Comparison of ENCODE assay signal across 19 cellular contexts in the genomic region with DNA sequence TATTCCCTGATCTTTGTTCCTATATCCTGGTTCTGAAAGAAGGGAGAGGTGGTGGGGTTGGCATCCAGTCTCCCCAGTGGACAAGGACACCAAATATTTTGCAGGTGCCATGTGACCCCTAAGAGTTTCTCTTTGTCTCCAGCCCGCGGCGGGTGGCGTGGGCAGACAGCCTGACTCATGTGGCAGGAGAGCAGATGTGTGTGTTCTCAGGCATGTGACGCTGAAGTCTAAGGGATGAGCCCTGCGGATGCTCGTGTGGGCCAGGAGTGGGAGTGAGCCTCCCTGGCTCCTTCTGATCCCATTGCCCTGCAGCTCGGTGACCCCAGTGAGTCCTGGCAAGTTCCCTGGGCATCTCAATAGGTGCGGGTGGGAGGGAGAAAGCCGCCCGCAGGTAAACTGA.
DNase-seq lines count a peak whose midpoint lies in the region; ATAC-seq and TF ChIP-seq lines count a peak whose summit lies in the region.
"Had no signal": no experiment of that assay in that cellular context is flagged by ENCODE, and none has a peak within 500 bp of the region (broad histone marks: within the 10 kb centered on the region; RNA-seq: fewer than 3 reads in every experiment).

No MANE protein-coding gene starts in this region.

- no peak for ATAC-seq in activated T-cell treated with anti-CD3 and anti-CD28 coated beads, Interleukin-2, amount 50 U/mL, for 4 hours
- no peak for ATAC-seq in GM21528 (IDR thresholded peaks at IDR 0.05; ENCODE audit: low FRiP score, unreplicated experiment)
- ATAC-seq: effector memory CD8-positive, alpha-beta T cell had no signal

- CTCF ChIA-PET in AG04449 (lab: Yijun Ruan, JAX) = interaction anchor here (0.6 to 1.4 kb wide), 6 partner anchors 10 to 266 kb away, joined by 3 to 6 read pairs (median 4); no protein-coding TSS in a partner anchor

- H2BK5ac ChIP-seq in trophoblast cell (ENCODE audit: low read depth, low read length, poor library complexity) = no peak overlapping the region

- DNase-seq in AG04449 (ENCODE audit: low read depth, low spot score) (peak; percentile 3), EL (peak; percentile 12), adipocyte (ENCODE audit: low read depth) (peak; percentile 51), kidney epithelial cell (ENCODE audit: low read depth) (peak; percentile 16), testis (no peak), trophoblast cell (no peak)
- no peak for DNase-seq in activated T-cell treated with anti-CD3 and anti-CD28 coated beads, Interleukin-2, amount 50 U/mL, for 4 hours
- DNase-seq: DMS79 treated with DMSO at 0.1 percent for 48 hours, GOT3, psoas muscle had no signal

- POLR2A ChIA-PET in AG04449 (lab: Yijun Ruan, JAX) = no interaction called here

- no peak overlapping the region for H2BK120ac ChIP-seq in trophoblast cell (ENCODE audit: insufficient read depth, low read length, poor library complexity)

- no peak overlapping the region for H3K9ac ChIP-seq in adipocyte (ENCODE audit: low read length)
- H3K9ac ChIP-seq in trophoblast cell (ENCODE audit: low read length) = no peak overlapping the region
- H3K9ac ChIP-seq: KMS-11 had no signal

- no peak overlapping the region for H2AK5ac ChIP-seq in trophoblast cell (ENCODE audit: low read length)

- H2BK12ac ChIP-seq in trophoblast cell (ENCODE audit: low read length) = no peak overlapping the region

- H3K79me1 ChIP-seq in trophoblast cell (ENCODE audit: low read length) = no peaks in the 10 kb centered on the region

- no peak overlapping the region for H3K14ac ChIP-seq in trophoblast cell (ENCODE audit: low read length)

- H4K91ac ChIP-seq in trophoblast cell (ENCODE audit: low read depth, low read length) = no peak overlapping the region

- intact Hi-C loops in testis (cut with DNase I; ENCODE audit: low total_unique reads) = no loop called here

- no peaks in the 10 kb centered on the region for H3K9me3 Mint-ChIP-seq in activated T-cell treated with anti-CD3 and anti-CD28 coated beads, Interleukin-2, amount 50 U/mL, for 4 hours
- H3K9me3 Mint-ChIP-seq: activated naive CD4-positive, alpha-beta T cell treated with anti-CD3 and anti-CD28 coated beads for 36 hours; CD4-positive, alpha-beta memory T cell; effector memory CD8-positive, alpha-beta T cell; nephron had no signal

- H3K4ac ChIP-seq in trophoblast cell (ENCODE audit: low read depth, low read length) = no peak overlapping the region

- H4K12ac ChIP-seq in trophoblast cell (ENCODE audit: low read depth, low read length) = no peak overlapping the region

- H3K79me2 ChIP-seq in trophoblast cell (ENCODE audit: control insufficient read depth, insufficient read depth, low read length, poor library complexity) = no peaks in the 10 kb centered on the region

- peaks cover 7% of the 10 kb centered on the region for H3K9me3 ChIP-seq in adipocyte (ENCODE audit: control insufficient read depth, low read length)
- H3K9me3 ChIP-seq in testis = no peaks in the 10 kb centered on the region
- H3K9me3 ChIP-seq in trophoblast cell (ENCODE audit: insufficient read depth, low read depth, low read length) = peaks cover 2% of the 10 kb centered on the region
- H3K9me3 ChIP-seq: ascending aorta, psoas muscle, SJCRH30 had no signal

- no peaks in the 10 kb centered on the region for H3K4me1 Mint-ChIP-seq in activated T-cell treated with anti-CD3 and anti-CD28 coated beads, Interleukin-2, amount 50 U/mL, for 4 hours (ENCODE audit: low read depth)
- H3K4me1 Mint-ChIP-seq: CD4-positive, alpha-beta memory T cell had no signal

- H3K27ac ChIP-seq in testis = no peak overlapping the region
- no peak overlapping the region for H3K27ac ChIP-seq in trophoblast cell (ENCODE audit: low read depth, low read length)
- H3K27ac ChIP-seq: ascending aorta, KMS-11, psoas muscle, SJCRH30 had no signal

- peaks cover 16% of the 10 kb centered on the region for H3K27me3 ChIP-seq in adipocyte (replicated peaks; ENCODE audit: control insufficient read depth, insufficient read depth, low read length)
- H3K27me3 ChIP-seq in kidney epithelial cell (ENCODE audit: control insufficient read depth, insufficient read depth, low read length) = no peaks in the 10 kb centered on the region
- no peaks in the 10 kb centered on the region for H3K27me3 ChIP-seq in testis
- no peaks in the 10 kb centered on the region for H3K27me3 ChIP-seq in trophoblast cell (ENCODE audit: insufficient read depth, low read length)
- H3K27me3 ChIP-seq: ascending aorta, SJCRH30 had no signal

- H3K4me2 ChIP-seq in trophoblast cell (ENCODE audit: low read length) = no peak overlapping the region
- H3K4me2 ChIP-seq: KMS-11 had no signal

- no peak overlapping the region for H2AFZ ChIP-seq in trophoblast cell (ENCODE audit: insufficient read depth, low read length, poor library complexity)

- no peak overlapping the region for H3K18ac ChIP-seq in trophoblast cell (ENCODE audit: low read length)

- no peak overlapping the region for H4K8ac ChIP-seq in trophoblast cell (ENCODE audit: low read depth, low read length)

- no peak overlapping the region for H3K23ac ChIP-seq in trophoblast cell (ENCODE audit: low read length)

- no peak overlapping the region for H3K4me3 Mint-ChIP-seq in activated T-cell treated with anti-CD3 and anti-CD28 coated beads, Interleukin-2, amount 50 U/mL, for 4 hours
- H3K4me3 Mint-ChIP-seq: activated naive CD4-positive, alpha-beta T cell treated with anti-CD3 and anti-CD28 coated beads for 36 hours; CD4-positive, alpha-beta memory T cell; effector memory CD8-positive, alpha-beta T cell; nephron; T-helper 17 cell had no signal

- H3K4me3 ChIP-seq in AG04449 (ENCODE audit: low read depth, low read length) = no peak overlapping the region
- H3K4me3 ChIP-seq in adipocyte (ENCODE audit: low read length) = no peak overlapping the region
- H3K4me3 ChIP-seq in kidney epithelial cell (ENCODE audit: low read depth, low read length) = no peak overlapping the region
- no peak overlapping the region for H3K4me3 ChIP-seq in testis
- no peak overlapping the region for H3K4me3 ChIP-seq in trophoblast cell (ENCODE audit: low read depth, low read length)
- H3K4me3 ChIP-seq: ascending aorta, psoas muscle, SJCRH30 had no signal

- no peak for TF ChIP-seq CTCF in AG04449 (IDR thresholded peaks at IDR 0.05; ENCODE audit: insufficient read depth, low read length, missing control alignments)
- TF ChIP-seq CTCF in kidney epithelial cell (IDR thresholded peaks at IDR 0.05; ENCODE audit: insufficient read depth, low read length, poor library complexity, severe bottlenecking) = no peak
- TF ChIP-seq CTCF in testis (IDR thresholded peaks at IDR 0.05) = no peak

- no peaks in the 10 kb centered on the region for H3K36me3 Mint-ChIP-seq in activated T-cell treated with anti-CD3 and anti-CD28 coated beads, Interleukin-2, amount 50 U/mL, for 4 hours (ENCODE audit: insufficient read depth)
- H3K36me3 Mint-ChIP-seq: CD4-positive, alpha-beta memory T cell had no signal

- no peaks in the 10 kb centered on the region for H3K36me3 ChIP-seq in adipocyte (ENCODE audit: control insufficient read depth, insufficient read depth, low read length, severe bottlenecking)
- H3K36me3 ChIP-seq in kidney epithelial cell (ENCODE audit: control insufficient read depth, insufficient read depth, low read length) = no peaks in the 10 kb centered on the region
- no peaks in the 10 kb centered on the region for H3K36me3 ChIP-seq in testis (ENCODE audit: low read depth, missing control alignments)
- H3K36me3 ChIP-seq in trophoblast cell (ENCODE audit: control insufficient read depth in 1 of 2, insufficient read depth in 2 of 2, low read length in 2 of 2) = no peaks in the 10 kb centered on the region
- H3K36me3 ChIP-seq: ascending aorta, SJCRH30 had no signal

- peaks cover 3% of the 10 kb centered on the region for H3K27me3 Mint-ChIP-seq in activated T-cell treated with anti-CD3 and anti-CD28 coated beads, Interleukin-2, amount 50 U/mL, for 4 hours (ENCODE audit: low read depth)

- H3K4me1 ChIP-seq in adipocyte (ENCODE audit: control insufficient read depth, insufficient read depth, low read length) = no peaks in the 10 kb centered on the region
- no peaks in the 10 kb centered on the region for H3K4me1 ChIP-seq in testis
- H3K4me1 ChIP-seq in trophoblast cell (ENCODE audit: control insufficient read depth in 1 of 2, insufficient read depth in 2 of 2, low read length in 2 of 2) = no peaks in the 10 kb centered on the region
- H3K4me1 ChIP-seq: ascending aorta, psoas muscle, SJCRH30 had no signal

- 84 to 91% methylated on average over 11 of the region's 11 CpGs for WGBS in testis, 2 donors
- WGBS in trophoblast cell (ENCODE audit: extremely low coverage, insufficient coverage, insufficient read length) = no CpG with 5 or more reads among the region's 11 CpGs

- no peak for TF ChIP-seq POLR2A in testis (IDR thresholded peaks at IDR 0.05)

Comparison
In these comparisons a context has a peak if more than half of its experiments do, and no peak if none do; other contexts are left out.
1. DNase-seq: peak in AG04449 (single experiment), EL (single experiment), adipocyte (single experiment) and kidney epithelial cell (single experiment); none in testis (single experiment), trophoblast cell (0 of 2) and activated T-cell treated with anti-CD3 and anti-CD28 coated beads, Interleukin-2, amount 50 U/mL, for 4 hours (single experiment).